In genomic region chr20:40540163-40540562, GRCh38 we compare ENCODE assay signal across 28 cellular contexts.
"Had no signal": no experiment of that assay in that cellular context is flagged by ENCODE, and none has a peak within 500 bp of the region (broad histone marks: within the 10 kb centered on the region; RNA-seq: fewer than 3 reads in every experiment).

No MANE protein-coding gene starts in this region.

- H3K4me3 Mint-ChIP-seq: mesothelial cell of epicardium; naive B cell; natural killer cell; nephron progenitor cell; neural progenitor cell; stimulated activated naive B cell treated with anti-CD40 and anti-IgM and Interleukin-4, amounts not matched to agents 10 μg/mL and 1 μg/mL and 100 μg/mL, for 72 hours; stimulated activated naive CD8-positive, alpha-beta T cell treated with anti-CD3 and anti-CD28 coated beads, Interleukin-15, Interleukin-2, amounts not matched to agents 100 ng/mL and 50 ng/mL, for 24 hours had no signal

- H3K9me3 Mint-ChIP-seq: mesothelial cell of epicardium, natural killer cell, nephron progenitor cell, neural progenitor cell had no signal

- H3K4me1 Mint-ChIP-seq: mesothelial cell of epicardium; naive B cell; natural killer cell; neural progenitor cell; stimulated activated naive B cell treated with anti-CD40 and anti-IgM and Interleukin-4, amounts not matched to agents 10 μg/mL and 1 μg/mL and 100 μg/mL, for 72 hours had no signal

- H3K9me3 ChIP-seq: left ventricle myocardium inferior, neutrophil, suprapubic skin, thoracic aorta, tibial artery, upper lobe of right lung had no signal

- H3K27me3 ChIP-seq: neural progenitor cell, suprapubic skin, tibial artery had no signal

- H3K36me3 ChIP-seq: left ventricle myocardium inferior, neural progenitor cell, neutrophil, suprapubic skin, thoracic aorta, tibial artery, upper lobe of right lung had no signal

- H3K27ac Mint-ChIP-seq: mesothelial cell of epicardium; naive B cell; natural killer cell; nephron progenitor cell; neural progenitor cell; progenitor cell of endocrine pancreas; stimulated activated naive B cell treated with anti-CD40 and anti-IgM and Interleukin-4, amounts not matched to agents 10 μg/mL and 1 μg/mL and 100 μg/mL, for 72 hours; stimulated activated naive CD8-positive, alpha-beta T cell treated with anti-CD3 and anti-CD28 coated beads, Interleukin-15, Interleukin-2, amounts not matched to agents 100 ng/mL and 50 ng/mL, for 24 hours had no signal

- ATAC-seq: natural killer cell; right cardiac atrium; sciatic nerve; stimulated activated naive B cell treated with anti-CD40 and anti-IgM and Interleukin-4, amounts not matched to agents 10 μg/mL and 1 μg/mL and 100 μg/mL, for 72 hours; upper lobe of right lung had no signal

- H3K27ac ChIP-seq: left ventricle myocardium inferior, neural progenitor cell, neutrophil, parathyroid adenoma, skin epidermis, suprapubic skin, thoracic aorta, tibial artery, upper lobe of right lung had no signal

- H3K4me3 ChIP-seq: left ventricle myocardium inferior, lung, neural progenitor cell, skin epidermis, suprapubic skin, thoracic aorta, tibial artery, upper lobe of right lung had no signal

- H3K36me3 Mint-ChIP-seq: mesothelial cell of epicardium; naive B cell; natural killer cell; neural progenitor cell; stimulated activated naive B cell treated with anti-CD40 and anti-IgM and Interleukin-4, amounts not matched to agents 10 μg/mL and 1 μg/mL and 100 μg/mL, for 72 hours had no signal

- H3K4me1 ChIP-seq: left ventricle myocardium inferior, neural progenitor cell, parathyroid adenoma, tibial artery, upper lobe of right lung had no signal

- DNase-seq: islet precursor cell; left ventricle myocardium inferior; mesendoderm; naive B cell; natural killer cell; nephron progenitor cell; occipital lobe; retina; right cardiac atrium; stimulated activated CD4-positive, alpha-beta T cell treated with anti-CD3 and anti-CD28 coated beads, Interleukin-12 subunit alpha, Interleukin-12 subunit beta, amount 100 ng/mL, for 4 hours; stimulated activated CD4-positive, alpha-beta T cell treated with anti-CD3 and anti-CD28 coated beads, Interleukin-15, amount 100 ng/mL, for 24 hours; stimulated activated CD4-positive, alpha-beta T cell treated with anti-CD3 and anti-CD28 coated beads, Interleukin-2, amount 100 ng/mL, for 24 hours; stimulated activated CD4-positive, alpha-beta T cell treated with anti-CD3 and anti-CD28 coated beads, Interleukin-4, amount 100 ng/mL, for 1 hour; stimulated activated naive B cell treated with anti-CD40 and anti-IgM and Interleukin-4, amounts not matched to agents 10 μg/mL and 1 μg/mL and 100 μg/mL, for 72 hours; tibial artery; trophoblast cell; upper lobe of right lung had no signal
